In genomic region chr1:31910933-31911332, GRCh38 we compare ENCODE assay signal across 1 cellular context.
TF ChIP-seq lines count a peak whose summit lies in the region.

No MANE protein-coding gene starts in this region.

TF ChIP-seq in GM12878, 131 proteins besides CTCF, POLR2A, EP300 and RAD21 (continued from another document and continues in another):
- TF ChIP-seq ZBTB33 (IDR thresholded peaks at IDR 0.05) (no peak), ATF2 (IDR thresholded peaks at IDR 0.05; ENCODE audit: low read length) (peak; percentile 70), CREB1 (IDR thresholded peaks at IDR 0.05; ENCODE audit: low read depth) (no peak), MXI1 (IDR thresholded peaks at IDR 0.05; ENCODE audit: low read depth, low read length) (no peak), ZNF24 (IDR thresholded peaks at IDR 0.05) (no peak), SUZ12 (IDR thresholded peaks at IDR 0.05; ENCODE audit: unreplicated experiment) (no peak), CREM (IDR thresholded peaks at IDR 0.05; ENCODE audit: low read depth) (peak; percentile 41; the same call in 1 of the 2 replicates), JUND (IDR thresholded peaks at IDR 0.05; ENCODE audit: low read depth, low read length) (no peak), IRF4 (IDR thresholded peaks at IDR 0.05; ENCODE audit: low read depth, low read length) (peak; percentile 80; the same call in 1 of the 2 replicates), SMARCA5 (IDR thresholded peaks at IDR 0.05) (no peak), TCF7 (IDR thresholded peaks at IDR 0.05; ENCODE audit: borderline replicate concordance) (0 out of 2 replicates have a peak, but pooled peaks have one; percentile 24), RCOR1 (conservative IDR thresholded peaks at IDR 0.05; ENCODE audit: low read depth, low read length) (no peak), HDAC6 (IDR thresholded peaks at IDR 0.05; ENCODE audit: unreplicated experiment) (no peak), CUX1 (IDR thresholded peaks at IDR 0.05; ENCODE audit: insufficient replicate concordance, low read depth, low read length) (no peak), MLLT1 (IDR thresholded peaks at IDR 0.05) (no peak), SMAD1 (IDR thresholded peaks at IDR 0.05; ENCODE audit: low read depth, partially characterized antibody) (no peak), TBL1XR1 (IDR thresholded peaks at IDR 0.05; ENCODE audit: low read depth, low read length) (no peak), SRF (IDR thresholded peaks at IDR 0.05; ENCODE audit: low read depth in 2 of 2, low read length in 2 of 2) (no peak), SIN3A (IDR thresholded peaks at IDR 0.05; ENCODE audit: low read depth, low read length) (no peak), ZBTB11 (CRISPR knock-in tag; IDR thresholded peaks at IDR 0.05) (no peak), KDM1A (IDR thresholded peaks at IDR 0.05; ENCODE audit: borderline replicate concordance) (no peak), CEBPZ (IDR thresholded peaks at IDR 0.05; ENCODE audit: low read depth, low read length) (no peak), E4F1 (IDR thresholded peaks at IDR 0.05; ENCODE audit: borderline replicate concordance, partially characterized antibody) (no peak), POLR2AphosphoS5 (IDR thresholded peaks at IDR 0.05; ENCODE audit: low read length) (no peak), NR2F1 (conservative IDR thresholded peaks at IDR 0.05) (0 out of 2 replicates have a peak, but pooled peaks have one; percentile 20), NFIC (IDR thresholded peaks at IDR 0.05; ENCODE audit: low read depth, low read length) (peak; percentile 64), SMC3 (IDR thresholded peaks at IDR 0.05; ENCODE audit: borderline replicate concordance, low read length) (no peak), PBX3 (IDR thresholded peaks at IDR 0.05; ENCODE audit: insufficient replicate concordance, low read depth, low read length) (no peak), FOXM1 (IDR thresholded peaks at IDR 0.05; ENCODE audit: low read depth, low read length) (peak; percentile 27; the same call in 1 of the 2 replicates), BMI1 (IDR thresholded peaks at IDR 0.05; ENCODE audit: borderline replicate concordance) (no peak), BHLHE40 (IDR thresholded peaks at IDR 0.05; ENCODE audit: borderline replicate concordance in 1 of 2, low read depth in 2 of 2, low read length in 1 of 2) (peak in 1 of 2 experiments; percentile 60; a peak in 2 of 4 replicates), HDAC2 (IDR thresholded peaks at IDR 0.05) (no peak), TCF12 (IDR thresholded peaks at IDR 0.05; ENCODE audit: low read depth, low read length) (no peak), SKIL (IDR thresholded peaks at IDR 0.05; ENCODE audit: low read depth, poor library complexity, severe bottlenecking) (no peak), IKZF1 (conservative IDR thresholded peaks at IDR 0.05) (no peak)
